In the genomic region with DNA sequence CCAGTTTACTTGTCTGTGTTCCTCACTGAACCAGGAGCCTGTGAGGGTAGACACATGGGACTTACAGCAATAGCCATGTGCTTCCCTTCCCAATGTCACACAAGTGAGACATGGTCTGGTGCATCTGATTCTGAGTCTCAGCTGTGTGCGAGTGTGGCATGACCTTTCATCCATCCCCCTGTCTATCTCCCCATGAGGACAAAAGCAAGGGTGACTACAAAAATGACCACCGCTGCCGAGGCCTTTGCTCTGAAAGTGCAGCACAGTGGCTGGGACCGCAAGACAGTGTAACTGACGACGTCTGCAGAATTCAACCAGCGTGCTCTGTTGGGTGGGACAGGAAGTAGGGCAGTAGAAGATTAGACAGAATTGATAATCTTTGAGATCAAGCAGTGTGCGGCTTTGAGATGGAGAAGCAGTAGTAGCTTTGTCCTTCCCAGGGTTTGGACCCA, we compare ENCODE assay signal across 20 cellular contexts. TPM values are rescaled to one million over a fixed set of nuclear protein-coding genes. Genes with fewer than 3 reads are reported as not detected.
DNase-seq lines count a peak whose midpoint lies in the region; ATAC-seq and TF ChIP-seq lines count a peak whose summit lies in the region.
"Had no signal": no experiment of that assay in that cellular context is flagged by ENCODE, and none has a peak within 500 bp of the region (broad histone marks: within the 10 kb centered on the region; RNA-seq: fewer than 3 reads in every experiment).

No MANE protein-coding gene starts in this region.

- H3K27me3 Mint-ChIP-seq in central memory CD8-positive, alpha-beta T cell: peaks cover 25% of the 10 kb centered on the region

- TF ChIP-seq CTCF in SK-N-SH (IDR thresholded peaks at IDR 0.05) (no peak), mucosa of descending colon (IDR thresholded peaks at IDR 0.05) (no peak)

- H3K27ac Mint-ChIP-seq in central memory CD8-positive, alpha-beta T cell (ENCODE audit: low read depth): no peak overlapping the region
- H3K27ac Mint-ChIP-seq: stimulated activated effector memory CD8-positive, alpha-beta T cell treated with anti-CD3 and anti-CD28 coated beads, Interleukin-12 subunit alpha, Interleukin-12 subunit beta, amount 100 ng/mL, for 72 hours; T-cell had no signal

- no peaks in the 10 kb centered on the region for H3K36me3 Mint-ChIP-seq in central memory CD8-positive, alpha-beta T cell (ENCODE audit: insufficient read depth)
- H3K36me3 Mint-ChIP-seq: stimulated activated effector memory CD8-positive, alpha-beta T cell treated with anti-CD3 and anti-CD28 coated beads, Interleukin-12 subunit alpha, Interleukin-12 subunit beta, amount 100 ng/mL, for 72 hours; T-cell had no signal

- H3K79me2 ChIP-seq in SK-N-SH (ENCODE audit: insufficient read depth): peaks cover 20% of the 10 kb centered on the region; the same call in 1 of the 2 replicates

- H3F3A ChIP-seq in SK-N-SH (replicated peaks; ENCODE audit: insufficient read depth): no peaks in the 10 kb centered on the region

- H3K4me1 Mint-ChIP-seq in central memory CD8-positive, alpha-beta T cell: no peaks in the 10 kb centered on the region
- H3K4me1 Mint-ChIP-seq: T-cell had no signal

- no peak overlapping the region for H3K4me3 Mint-ChIP-seq in central memory CD8-positive, alpha-beta T cell
- H3K4me3 Mint-ChIP-seq: stimulated activated effector memory CD8-positive, alpha-beta T cell treated with anti-CD3 and anti-CD28 coated beads, Interleukin-12 subunit alpha, Interleukin-12 subunit beta, amount 100 ng/mL, for 72 hours; T-cell had no signal

- H3K9ac ChIP-seq in SK-N-SH: no peak overlapping the region

- POLR2A ChIA-PET in SK-N-SH (lab: Yijun Ruan, JAX): no interaction called here

- no peak for DNase-seq in SK-N-SH
- no peak for DNase-seq in central memory CD8-positive, alpha-beta T cell (ENCODE audit: low spot score in 2 of 2)
- DNase-seq in mucosa of descending colon: no peak
- no peak for DNase-seq in G401 (ENCODE audit: low spot score)
- DNase-seq in aorta: no peak
- DNase-seq: activated CD8-positive, alpha-beta memory T cell treated with anti-CD3 and anti-CD28 coated beads, Interleukin-2, amount 50 U/mL, for 48 hours; DMS79 treated with DMSO at 0.1 percent for 48 hours; gastrocnemius medialis; NCI-H1417; NCI-H524 treated with DMSO at 0.1 percent for 48 hours; posterior cingulate gyrus; WERI-Rb-1 had no signal

- in situ Hi-C loops in G401 (cut with HindIII; ENCODE audit: low sequenced_read_pairs): no loop called here

- no peaks in the 10 kb centered on the region for H3K27me3 ChIP-seq in SK-N-SH (ENCODE audit: insufficient read depth)
- H3K27me3 ChIP-seq in aorta (ENCODE audit: control insufficient read depth in 1 of 2, insufficient read depth in 2 of 2, low read length in 1 of 2): no peaks in the 10 kb centered on the region
- H3K27me3 ChIP-seq: cardiac muscle cell, gastrocnemius medialis, tibial nerve had no signal

- intact Hi-C loops in mucosa of descending colon (cut with DNase I, micrococcal nuclease): no loop called here
- intact Hi-C loops in aorta (cut with DNase I): no loop called here

- 97% methylated on average over 8 of the region's 8 CpGs for WGBS in SK-N-SH (ENCODE audit: low lambda C conversion rate)
- 92% methylated on average over 8 of the region's 8 CpGs for WGBS in aorta, 2 donors

- no peaks in the 10 kb centered on the region for H3K9me3 ChIP-seq in SK-N-SH
- no peaks in the 10 kb centered on the region for H3K9me3 ChIP-seq in mucosa of descending colon
- H3K9me3 ChIP-seq in aorta (ENCODE audit: control insufficient read depth, low read length): no peaks in the 10 kb centered on the region
- H3K9me3 ChIP-seq: gastrocnemius medialis, tibial nerve had no signal

- H2AFZ ChIP-seq in SK-N-SH (ENCODE audit: low read depth): no peak overlapping the region

- H3K27ac ChIP-seq in SK-N-SH (ENCODE audit: low read depth in 2 of 2, low read length in 1 of 2) (peak overlapping the region in 1 of 2 experiments; percentile 39; a peak in 1 of 4 replicates), aorta (ENCODE audit: low read depth in 1 of 2, low read length in 2 of 2) (no peak overlapping the region)
- H3K27ac ChIP-seq: 22Rv1, cardiac muscle cell, gastrocnemius medialis, tibial nerve, WERI-Rb-1 had no signal

- H3K36me3 ChIP-seq in SK-N-SH (replicated peaks in 1 of 2; ENCODE audit: control insufficient read depth in 1 of 2, insufficient read depth in 2 of 2, low read length in 1 of 2): no peaks in the 10 kb centered on the region
- no peaks in the 10 kb centered on the region for H3K36me3 ChIP-seq in mucosa of descending colon (ENCODE audit: low read depth)
- H3K36me3 ChIP-seq in aorta (ENCODE audit: control insufficient read depth in 1 of 2, insufficient read depth in 2 of 2, low read length in 1 of 2): no peaks in the 10 kb centered on the region
- H3K36me3 ChIP-seq: cardiac muscle cell, gastrocnemius medialis, tibial nerve, WERI-Rb-1 had no signal

- peak overlapping the region; percentile 37; the same call in 1 of the 2 replicates for H3K4me2 ChIP-seq in SK-N-SH

- no peak for TF ChIP-seq EP300 in SK-N-SH (IDR thresholded peaks at IDR 0.05; ENCODE audit: borderline replicate concordance in 1 of 2, low read depth in 1 of 2, low read length in 1 of 2)

- no peaks in the 10 kb centered on the region for H3K9me3 Mint-ChIP-seq in central memory CD8-positive, alpha-beta T cell
- H3K9me3 Mint-ChIP-seq: stimulated activated effector memory CD8-positive, alpha-beta T cell treated with anti-CD3 and anti-CD28 coated beads, Interleukin-12 subunit alpha, Interleukin-12 subunit beta, amount 100 ng/mL, for 72 hours; T-cell had no signal

- H3K4me1 ChIP-seq in SK-N-SH (ENCODE audit: control insufficient read depth in 1 of 2, insufficient read depth in 2 of 2, low read depth in 1 of 2, low read length in 1 of 2) (peaks cover 0 to 4% of the 10 kb centered on the region in 2 experiments; a peak in 2 of 4 replicates), mucosa of descending colon (ENCODE audit: low read depth) (no peaks in the 10 kb centered on the region), aorta (ENCODE audit: control insufficient read depth in 1 of 2, insufficient read depth in 2 of 2, low read length in 2 of 2) (no peaks in the 10 kb centered on the region)
- H3K4me1 ChIP-seq: gastrocnemius medialis had no signal

- H4K20me1 ChIP-seq in SK-N-SH (ENCODE audit: insufficient read depth): no peaks in the 10 kb centered on the region

- no peak for TF ChIP-seq RAD21 in SK-N-SH (IDR thresholded peaks at IDR 0.05; ENCODE audit: low read length)

- CTCF ChIA-PET in SK-N-SH (lab: Yijun Ruan, JAX): no interaction called here

- H3K4me3 ChIP-seq in SK-N-SH (ENCODE audit: low read depth in 2 of 2, low read length in 1 of 2): no peak overlapping the region
- no peak overlapping the region for H3K4me3 ChIP-seq in mucosa of descending colon
- H3K4me3 ChIP-seq in aorta (ENCODE audit: low read length in 2 of 2): no peak overlapping the region
- H3K4me3 ChIP-seq: cardiac muscle cell, gastrocnemius medialis, tibial nerve had no signal

- no peaks in the 10 kb centered on the region for H3K9me2 ChIP-seq in SK-N-SH

- no peak for ATAC-seq in SK-N-SH treated with all-trans-retinoic acid at 6 μM for 48 hours
- peak; percentile 28 for ATAC-seq in central memory CD8-positive, alpha-beta T cell (replicated peaks; ENCODE audit: extremely low read depth, poor library complexity, severe bottlenecking)
- peak; percentile 8 for ATAC-seq in mucosa of descending colon
- ATAC-seq in HG03439 (IDR thresholded peaks at IDR 0.05; ENCODE audit: unreplicated experiment): no peak
- ATAC-seq in HG03354 (IDR thresholded peaks at IDR 0.05; ENCODE audit: poor library complexity, severe bottlenecking, unreplicated experiment): no peak
- no peak for ATAC-seq in aorta (ENCODE audit: low FRiP score)
- ATAC-seq: gastrocnemius medialis; stimulated activated effector memory CD8-positive, alpha-beta T cell treated with anti-CD3 and anti-CD28 coated beads, Interleukin-12 subunit alpha, Interleukin-12 subunit beta, amount 100 ng/mL, for 72 hours; T-cell had no signal

TF ChIP-seq in SK-N-SH, 30 proteins besides CTCF, POLR2A, EP300 and RAD21 (continues in another document):
- TF ChIP-seq RFX5 (IDR thresholded peaks at IDR 0.05; ENCODE audit: low read length) (no peak), NRF1 (IDR thresholded peaks at IDR 0.05; ENCODE audit: low read depth, low read length) (no peak)
- TF ChIP-seq, protein P1, sequence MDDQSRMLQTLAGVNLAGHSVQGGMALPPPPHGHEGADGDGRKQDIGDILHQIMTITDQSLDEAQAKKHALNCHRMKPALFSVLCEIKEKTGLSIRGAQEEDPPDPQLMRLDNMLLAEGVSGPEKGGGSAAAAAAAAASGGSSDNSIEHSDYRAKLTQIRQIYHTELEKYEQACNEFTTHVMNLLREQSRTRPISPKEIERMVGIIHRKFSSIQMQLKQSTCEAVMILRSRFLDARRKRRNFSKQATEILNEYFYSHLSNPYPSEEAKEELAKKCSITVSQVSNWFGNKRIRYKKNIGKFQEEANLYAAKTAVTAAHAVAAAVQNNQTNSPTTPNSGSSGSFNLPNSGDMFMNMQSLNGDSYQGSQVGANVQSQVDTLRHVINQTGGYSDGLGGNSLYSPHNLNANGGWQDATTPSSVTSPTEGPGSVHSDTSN (IDR thresholded peaks at IDR 0.05): no peak

TF ChIP-seq in SK-N-SH treated with all-trans-retinoic acid at 6 μM for 48 hours, 23 proteins besides CTCF, POLR2A, EP300 and RAD21 (continues in another document):
- TF ChIP-seq, protein P2, sequence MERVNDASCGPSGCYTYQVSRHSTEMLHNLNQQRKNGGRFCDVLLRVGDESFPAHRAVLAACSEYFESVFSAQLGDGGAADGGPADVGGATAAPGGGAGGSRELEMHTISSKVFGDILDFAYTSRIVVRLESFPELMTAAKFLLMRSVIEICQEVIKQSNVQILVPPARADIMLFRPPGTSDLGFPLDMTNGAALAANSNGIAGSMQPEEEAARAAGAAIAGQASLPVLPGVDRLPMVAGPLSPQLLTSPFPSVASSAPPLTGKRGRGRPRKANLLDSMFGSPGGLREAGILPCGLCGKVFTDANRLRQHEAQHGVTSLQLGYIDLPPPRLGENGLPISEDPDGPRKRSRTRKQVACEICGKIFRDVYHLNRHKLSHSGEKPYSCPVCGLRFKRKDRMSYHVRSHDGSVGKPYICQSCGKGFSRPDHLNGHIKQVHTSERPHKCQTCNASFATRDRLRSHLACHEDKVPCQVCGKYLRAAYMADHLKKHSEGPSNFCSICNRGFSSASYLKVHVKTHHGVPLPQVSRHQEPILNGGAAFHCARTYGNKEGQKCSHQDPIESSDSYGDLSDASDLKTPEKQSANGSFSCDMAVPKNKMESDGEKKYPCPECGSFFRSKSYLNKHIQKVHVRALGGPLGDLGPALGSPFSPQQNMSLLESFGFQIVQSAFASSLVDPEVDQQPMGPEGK (CRISPR knock-in tag; IDR thresholded peaks at IDR 0.05; ENCODE audit: borderline replicate concordance): no peak
- no peak for TF ChIP-seq BACH2 (CRISPR knock-in tag; IDR thresholded peaks at IDR 0.05; ENCODE audit: borderline replicate concordance)

RNA-seq across cellular contexts. Expression of gene RAB31, which starts 50.5 kb away (rescaled TPM):
- polyA plus RNA-seq in SK-N-SH (2012; rRNA removed): 22.4 and 23.0 TPM in 2 replicates
- 30.5 and 34.5 TPM in 2 replicates for polyA plus RNA-seq in SK-N-SH (2012; cell fraction: cytosol; rRNA removed)
- 17.8 and 28.6 TPM in 2 replicates for polyA plus RNA-seq in SK-N-SH (2012; cell fraction: nucleus; rRNA removed)
- total RNA-seq in mucosa of descending colon: 10 to 100 TPM; 12.8 to 58.5 (median 27.4) TPM
- total RNA-seq in G401 (2014; rRNA removed; shearing (Covaris generic)): 36.6 and 64.3 TPM in 2 replicates
- 100 to 1,000 TPM; 107 to 145 TPM for total RNA-seq in aorta
- polyA plus RNA-seq in aorta: 10 to 100 TPM; 57.6 to 75.1 TPM

Comparison
In these comparisons a context has a peak if more than half of its experiments do, and no peak if none do; other contexts are left out.
1. ATAC-seq: peak in central memory CD8-positive, alpha-beta T cell (single experiment) and mucosa of descending colon (single experiment); none in SK-N-SH treated with all-trans-retinoic acid at 6 μM for 48 hours (single experiment), HG03439 (single experiment), HG03354 (single experiment) and aorta (single experiment).